ENCODE assay signal across 1 cellular context in genomic region chr4:167779280-167779679, GRCh38.
TF ChIP-seq lines count a peak whose summit lies in the region.

No MANE protein-coding gene starts in this region.

TF ChIP-seq in GM23338, 12 proteins besides CTCF, POLR2A, EP300 and RAD21 (continued from another document):
- no peak for TF ChIP-seq ZNF462 (CRISPR knock-in tag; IDR thresholded peaks at IDR 0.05)
- no peak for TF ChIP-seq REST (IDR thresholded peaks at IDR 0.05; ENCODE audit: unreplicated experiment)
- TF ChIP-seq ZNF114 (CRISPR knock-in tag; IDR thresholded peaks at IDR 0.05): no peak
